In genomic region chr11:11842426-11843008, GRCh38 we compare ENCODE assay signal across 9 cellular contexts. TPM values are rescaled to one million over a fixed set of nuclear protein-coding genes. Genes with fewer than 3 reads are reported as not detected.
A peak's percentile ranks its signal among the peaks of the same experiment; 100 is the strongest.
DNase-seq lines count a peak whose midpoint lies in the region; ATAC-seq and TF ChIP-seq lines count a peak whose summit lies in the region.
"Had no signal": no experiment of that assay in that cellular context is flagged by ENCODE, and none has a peak within 500 bp of the region (broad histone marks: within the 10 kb centered on the region; RNA-seq: fewer than 3 reads in every experiment).

No MANE protein-coding gene starts in this region.

- no peak overlapping the region for H3K27ac Mint-ChIP-seq in CD14-positive monocyte
- H3K27ac Mint-ChIP-seq: brain had no signal

- TF ChIP-seq CTCF in CD14-positive monocyte (IDR thresholded peaks at IDR 0.05) (no peak), fibroblast of villous mesenchyme (IDR thresholded peaks at IDR 0.05; ENCODE audit: insufficient read depth, low read depth, low read length) (no peak), thyroid gland (IDR thresholded peaks at IDR 0.05) (no peak)

- no peaks in the 10 kb centered on the region for H3K9me3 ChIP-seq in thyroid gland

- TF ChIP-seq POLR2A in thyroid gland (IDR thresholded peaks at IDR 0.05): peak in 1 of 2 donors; percentile 64

- H3K27me3 ChIP-seq in thyroid gland: no peaks in the 10 kb centered on the region

- no peaks in the 10 kb centered on the region for H3K9me3 Mint-ChIP-seq in CD14-positive monocyte
- H3K9me3 Mint-ChIP-seq: brain had no signal

- no peaks in the 10 kb centered on the region for H3K36me3 ChIP-seq in thyroid gland

- DNase-seq in CD14-positive monocyte (ENCODE audit: low spot score) (peak; percentile 62), GM19238 (ENCODE audit: insufficient read length, low spot score) (peak; percentile 16), NOMO-1 (lab: John Stamatoyannopoulos, UW; ENCODE audit: unreplicated experiment in 2 of 2) (peak; percentile 69 to 88), activated T-helper 1 cell treated with Interleukin-2 at 50 U/mL for 16 hours (ENCODE audit: low read depth) (peak; percentile 24), fibroblast of villous mesenchyme (ENCODE audit: low read depth) (peak; percentile 92), nucleus accumbens (lab: John Stamatoyannopoulos, UW) (peak in 29 of 56 donors; percentile 6 to 85 (median 56)), thyroid gland (peak; percentile 51 to 53)

- intact Hi-C loops in CD14-positive monocyte (cut with micrococcal nuclease) (loop anchor here (10.0 kb wide), 2 partner anchors 1038 to 1548 kb away; partner anchors contain the start of genes EIF4G2 (in 1 of the 2) and SBF2 (in 1 of the 2)), thyroid gland (cut with DNase I) (no loop called here)

- no peak overlapping the region for H3K4me3 Mint-ChIP-seq in CD14-positive monocyte
- H3K4me3 Mint-ChIP-seq: brain had no signal

- H3K27me3 Mint-ChIP-seq in CD14-positive monocyte (ENCODE audit: low read depth in 3 of 3): no peaks in the 10 kb centered on the region
- H3K27me3 Mint-ChIP-seq: brain had no signal

- peak; percentile 42 for ATAC-seq in HG03432 (IDR thresholded peaks at IDR 0.05; ENCODE audit: unreplicated experiment)

- peaks cover 32 to 33% of the 10 kb centered on the region in 2 donors for H3K4me1 ChIP-seq in thyroid gland

- H3K4me3 ChIP-seq in fibroblast of villous mesenchyme (ENCODE audit: low read depth, low read length) (peak overlapping the region; percentile 82), thyroid gland (replicated peaks in 1 of 3) (peak overlapping the region; percentile 58 to 83 (median 60))

- peaks cover 25% of the 10 kb centered on the region for H3K4me1 Mint-ChIP-seq in CD14-positive monocyte

- no peaks in the 10 kb centered on the region for H3K36me3 Mint-ChIP-seq in CD14-positive monocyte
- H3K36me3 Mint-ChIP-seq: brain had no signal

- 0 to 1% methylated on average over 17 of the region's 17 CpGs for WGBS in thyroid gland, 2 donors

- H3K27ac ChIP-seq in thyroid gland: peak overlapping the region; percentile 96 to 99 (median 99)

RNA-seq across cellular contexts. Expression of gene USP47, which starts 0.7 kb away (rescaled TPM):
- polyA plus RNA-seq in CD14-positive monocyte: 10 to 100 TPM in 1 of 2 donors, 1 to 10 TPM in 1; 8.1 to 17.5 TPM
- 93.4 and 116 TPM in 2 replicates for total RNA-seq in fibroblast of villous mesenchyme
- total RNA-seq in thyroid gland: 100 to 1,000 TPM in 1 of 4 donors, 10 to 100 TPM in 3; 85.2 to 154 (median 94.5) TPM

Comparison
In these comparisons a context has a peak if more than half of its experiments do, and no peak if none do; other contexts are left out.
1. Peak in every context shown above with its lines: DNase-seq, ATAC-seq, H3K4me3 ChIP-seq and H3K27ac ChIP-seq.
2. DNase-seq: peak in every context shown above with its lines; median percentile 92 in fibroblast of villous mesenchyme; 78 in NOMO-1; 62 in CD14-positive monocyte; 56 in nucleus accumbens; 52 in thyroid gland; 24 in activated T-helper 1 cell treated with Interleukin-2 at 50 U/mL for 16 hours; 16 in GM19238.